1 cellular context compared by ENCODE assay signal in genomic region chr15:88603885-88604284, GRCh38.
TF ChIP-seq lines count a peak whose summit lies in the region.

No MANE protein-coding gene starts in this region.

TF ChIP-seq in H1, 55 proteins besides CTCF, POLR2A, EP300 and RAD21 (continued from another document):
- no peak for TF ChIP-seq E2F6 (IDR thresholded peaks at IDR 0.05)
- no peak for TF ChIP-seq TEAD4 (IDR thresholded peaks at IDR 0.05; ENCODE audit: low read depth, low read length)
- TF ChIP-seq TBP (IDR thresholded peaks at IDR 0.05; ENCODE audit: low read depth, low read length) = no peak
- TF ChIP-seq YY1 (IDR thresholded peaks at IDR 0.05; ENCODE audit: low read depth, low read length) = no peak
- TF ChIP-seq SAP30 (IDR thresholded peaks at IDR 0.05; ENCODE audit: insufficient read depth, insufficient replicate concordance, low read length) = no peak
- no peak for TF ChIP-seq RFX5 (IDR thresholded peaks at IDR 0.05; ENCODE audit: borderline replicate concordance, low read depth, low read length)
- no peak for TF ChIP-seq SIRT6 (IDR thresholded peaks at IDR 0.05; ENCODE audit: low read length)
- TF ChIP-seq EGR1 (IDR thresholded peaks at IDR 0.05; ENCODE audit: borderline replicate concordance, low read depth, low read length) = no peak
- TF ChIP-seq SRF (IDR thresholded peaks at IDR 0.05; ENCODE audit: low read depth, low read length) = no peak
- TF ChIP-seq RNF2 (IDR thresholded peaks at IDR 0.05; ENCODE audit: borderline replicate concordance, low read depth, low read length, missing control alignments, poor library complexity, severe bottlenecking) = no peak
- TF ChIP-seq SIN3A (conservative IDR thresholded peaks at IDR 0.05 in 1 of 2, IDR thresholded peaks at IDR 0.05 in 1 of 2; ENCODE audit: low read depth in 1 of 2, low read length in 2 of 2) = no peak
- TF ChIP-seq, protein P1, sequence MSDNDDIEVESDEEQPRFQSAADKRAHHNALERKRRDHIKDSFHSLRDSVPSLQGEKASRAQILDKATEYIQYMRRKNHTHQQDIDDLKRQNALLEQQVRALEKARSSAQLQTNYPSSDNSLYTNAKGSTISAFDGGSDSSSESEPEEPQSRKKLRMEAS (IDR thresholded peaks at IDR 0.05) = no peak
- no peak for TF ChIP-seq ASH2L (IDR thresholded peaks at IDR 0.05; ENCODE audit: low read length)
- no peak for TF ChIP-seq TAF1 (IDR thresholded peaks at IDR 0.05; ENCODE audit: low read depth, low read length)
- TF ChIP-seq USF2 (IDR thresholded peaks at IDR 0.05; ENCODE audit: low read length) = no peak
- TF ChIP-seq SUZ12 (IDR thresholded peaks at IDR 0.05; ENCODE audit: low read length) = no peak
- TF ChIP-seq PHF8 (conservative IDR thresholded peaks at IDR 0.05; ENCODE audit: low read depth, low read length) = no peak
- no peak for TF ChIP-seq KDM1A (IDR thresholded peaks at IDR 0.05; ENCODE audit: borderline replicate concordance, low read length)
TF ChIP-seq in H1: peak in this region for 0.
